8 cellular contexts compared by ENCODE assay signal in the genomic region with DNA sequence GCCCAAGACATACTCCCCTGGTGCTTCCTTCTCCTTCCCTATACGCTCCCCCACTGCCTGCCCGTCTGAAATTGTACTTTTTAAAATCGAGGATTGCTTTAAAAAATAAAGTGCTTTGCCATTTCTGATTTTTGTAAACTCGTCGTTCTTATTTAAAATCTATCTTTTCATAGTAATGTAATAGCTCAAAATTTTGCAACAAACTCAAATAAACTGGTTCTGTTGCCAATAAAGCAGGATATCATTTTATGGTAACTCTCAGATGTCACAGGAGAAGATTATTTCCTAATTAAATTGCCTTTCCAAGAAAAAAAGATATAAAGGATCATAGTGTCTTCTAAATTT. TPM values are rescaled to one million over a fixed set of nuclear protein-coding genes. Genes with fewer than 3 reads are reported as not detected.
A peak's percentile ranks its signal among the peaks of the same experiment; 100 is the strongest.
DNase-seq lines count a peak whose midpoint lies in the region; ATAC-seq, FAIRE-seq and TF ChIP-seq lines count a peak whose summit lies in the region.

No MANE protein-coding gene starts in this region.

- H2AFZ ChIP-seq in GM12878 (ENCODE audit: control insufficient read depth, low read depth, low read length), result peak overlapping the region; percentile 87

- H3K27me3 Mint-ChIP-seq in activated T-cell treated with anti-CD3 and anti-CD28 coated beads, Interleukin-2, amount 50 U/mL, for 72 hours (ENCODE audit: low read depth), result no peaks in the 10 kb centered on the region

- H3K4me3 Mint-ChIP-seq in activated T-cell treated with anti-CD3 and anti-CD28 coated beads, Interleukin-2, amount 50 U/mL, for 72 hours, result peak overlapping the region; percentile 78 to 94

- peaks cover 9% of the 10 kb centered on the region; the same call in 1 of the 2 replicates for H3K4me1 ChIP-seq in GM12878 (ENCODE audit: control insufficient read depth, insufficient read depth, low read length)
- peaks cover 24% of the 10 kb centered on the region for H3K4me1 ChIP-seq in lower lobe of right lung
- H3K4me1 ChIP-seq in tibial nerve, result peaks cover 0 to 36% (median 13%) of the 10 kb centered on the region in 4 donors

- H3K4me3 ChIP-seq in GM12878, result peak overlapping the region; percentile 68
- H3K4me3 ChIP-seq in lower lobe of right lung, result peak overlapping the region; percentile 71
- H3K4me3 ChIP-seq in tibial nerve, result peak overlapping the region; percentile 54 to 90 (median 79)

- TF ChIP-seq RAD21 in GM12878 (IDR thresholded peaks at IDR 0.05; ENCODE audit: insufficient read depth, low read depth, low read length), result no peak

- RAD21 ChIA-PET in GM12878 (lab: Charles Lee; ENCODE audit: unreplicated experiment), result interaction anchor here (0.8 to 4.7 kb wide), 7 partner anchors 9 to 268 kb away, joined by 3 to 24 read pairs (median 5); no protein-coding TSS in a partner anchor

- H4K20me1 ChIP-seq in GM12878 (ENCODE audit: control insufficient read depth, insufficient read depth), result no peaks in the 10 kb centered on the region

- H3K27ac ChIP-seq in GM12878 (ENCODE audit: control insufficient read depth, insufficient read depth) (peak overlapping the region; percentile 88), lower lobe of right lung (peak overlapping the region; percentile 91), tibial nerve (peak overlapping the region; percentile 73 to 93 (median 86))

- ATAC-seq in activated T-cell treated with anti-CD3 and anti-CD28 coated beads, Interleukin-2, amount 50 U/mL, for 72 hours (replicated peaks in 1 of 2), result no peak
- ATAC-seq in GM12878, result no peak
- ATAC-seq in lower lobe of right lung, result no peak
- no peak for ATAC-seq in HG02763 (IDR thresholded peaks at IDR 0.05; ENCODE audit: unreplicated experiment)
- no peak for ATAC-seq in HG03469 (IDR thresholded peaks at IDR 0.05; ENCODE audit: unreplicated experiment)

- no peaks in the 10 kb centered on the region for H3K27me3 ChIP-seq in GM12878 (replicated peaks in 1 of 2; ENCODE audit: control insufficient read depth in 2 of 2, insufficient read depth in 2 of 2, low read length in 1 of 2)
- no peaks in the 10 kb centered on the region for H3K27me3 ChIP-seq in lower lobe of right lung (ENCODE audit: low read depth)
- no peaks in the 10 kb centered on the region for H3K27me3 ChIP-seq in tibial nerve

- H3K36me3 ChIP-seq in GM12878 (ENCODE audit: control insufficient read depth in 2 of 2, insufficient read depth in 2 of 2, low read length in 1 of 2) (no peaks in the 10 kb centered on the region), lower lobe of right lung (no peaks in the 10 kb centered on the region), tibial nerve (no peaks in the 10 kb centered on the region)

- peak overlapping the region; percentile 56 for H3K4me2 ChIP-seq in GM12878 (ENCODE audit: control insufficient read depth, insufficient read depth)

- CTCF ChIA-PET in GM12878 (lab: Yijun Ruan, JAX), result interaction anchor here (0.8 to 1.3 kb wide), 5 partner anchors 9 to 208 kb away, joined by 3 to 5 read pairs (median 5); no protein-coding TSS in a partner anchor

- peak overlapping the region; percentile 75 for H3K27ac Mint-ChIP-seq in activated T-cell treated with anti-CD3 and anti-CD28 coated beads, Interleukin-2, amount 50 U/mL, for 72 hours

- no peak for FAIRE-seq in GM12878 (lab: Jason Lieb, UNC)

- POLR2A ChIA-PET in GM12878 (lab: Charles Lee), result interaction anchor here (0.6 to 2.4 kb wide), 3 partner anchors 13 to 214 kb away, joined by 4 to 11 read pairs (median 4); no protein-coding TSS in a partner anchor

- H3K36me3 Mint-ChIP-seq in activated T-cell treated with anti-CD3 and anti-CD28 coated beads, Interleukin-2, amount 50 U/mL, for 72 hours (ENCODE audit: insufficient read depth in 2 of 2), result no peaks in the 10 kb centered on the region

- no peak for DNase-seq in activated T-cell treated with anti-CD3 and anti-CD28 coated beads, Interleukin-2, amount 50 U/mL, for 72 hours
- no peak for DNase-seq in activated T-cell treated with anti-CD3 and anti-CD28 coated beads, Interleukin-2, amount 50 U/mL, for 1 hour
- no peak for DNase-seq in GM12878 (ENCODE audit: low read depth, low spot score)
- no peak for DNase-seq in lower lobe of right lung
- no peak for DNase-seq in tibial nerve (ENCODE audit: low spot score in 2 of 2)
- no peak for DNase-seq in SIG-M5 (lab: John Stamatoyannopoulos, UW)

- no peak for TF ChIP-seq CTCF in GM12878 (IDR thresholded peaks at IDR 0.05 in 2 of 3, conservative IDR thresholded peaks at IDR 0.05 in 1 of 3; ENCODE audit: control insufficient read depth in 2 of 3, extremely low read depth in 1 of 3, insufficient read depth in 1 of 3, low read depth in 3 of 3, low read length in 3 of 3)
- no peak for TF ChIP-seq CTCF in lower lobe of right lung (IDR thresholded peaks at IDR 0.05)
- no peak for TF ChIP-seq CTCF in tibial nerve (IDR thresholded peaks at IDR 0.05)

- H3K9me3 ChIP-seq in GM12878 (replicated peaks; ENCODE audit: control insufficient read depth, insufficient read depth, low read length) (no peaks in the 10 kb centered on the region), lower lobe of right lung (no peaks in the 10 kb centered on the region), tibial nerve (no peaks in the 10 kb centered on the region)

- no TSS peak for BruUV-seq in GM12878 (replicated peaks; lab: Mats Ljungman, UMichigan)

- H3K9me3 Mint-ChIP-seq in activated T-cell treated with anti-CD3 and anti-CD28 coated beads, Interleukin-2, amount 50 U/mL, for 72 hours, result no peaks in the 10 kb centered on the region

- TF ChIP-seq EP300 in GM12878 (IDR thresholded peaks at IDR 0.05; ENCODE audit: borderline replicate concordance in 1 of 2, control insufficient read depth in 1 of 2, low read depth in 2 of 2, low read length in 2 of 2) (0 out of 4 replicates have a peak, but pooled peaks of 1 of the 2 experiments have one; percentile 7), tibial nerve (IDR thresholded peaks at IDR 0.05) (no peak)

- H3K4me1 Mint-ChIP-seq in activated T-cell treated with anti-CD3 and anti-CD28 coated beads, Interleukin-2, amount 50 U/mL, for 72 hours (ENCODE audit: low read depth), result peaks cover 22% of the 10 kb centered on the region

- peak overlapping the region; percentile 87 for H3K9ac ChIP-seq in GM12878 (ENCODE audit: control insufficient read depth, insufficient read depth, low read length)

- TF ChIP-seq POLR2A in GM12878 (IDR thresholded peaks at IDR 0.05; ENCODE audit: low read depth, low read length) (no peak), tibial nerve (IDR thresholded peaks at IDR 0.05) (no peak)

- H3K79me2 ChIP-seq in GM12878 (ENCODE audit: control insufficient read depth, insufficient read depth, low read length), result peaks cover 11% of the 10 kb centered on the region

- in situ Hi-C loops in GM12878 (cut with MboI), result no loop called here

- 2% methylated on average over 5 of the region's 5 CpGs for WGBS in GM12878 (ENCODE audit: insufficient coverage, insufficient replicate concordance, low lambda C conversion rate, missing lambda C conversion rate)
- 1 to 5% methylated on average over 5 of the region's 5 CpGs for WGBS in tibial nerve, 2 donors

- SMC1A ChIA-PET in GM12878 (lab: Charles Lee; ENCODE audit: uncharacterized antibody, unreplicated experiment), result interaction anchor here (0.7 to 3.3 kb wide), 8 partner anchors 8 to 387 kb away, joined by 3 to 18 read pairs (median 8); no protein-coding TSS in a partner anchor

- intact Hi-C loops in GM12878 (cut with micrococcal nuclease; ENCODE audit: unreplicated experiment) (loop anchor here (10.0 kb wide), 1 partner anchor 247 kb away; no protein-coding TSS in a partner anchor), lower lobe of right lung (cut with DNase I) (no loop called here)

TF ChIP-seq in GM12878, 131 proteins besides CTCF, POLR2A, EP300 and RAD21 (continues in another document):
- TF ChIP-seq, protein P1, sequence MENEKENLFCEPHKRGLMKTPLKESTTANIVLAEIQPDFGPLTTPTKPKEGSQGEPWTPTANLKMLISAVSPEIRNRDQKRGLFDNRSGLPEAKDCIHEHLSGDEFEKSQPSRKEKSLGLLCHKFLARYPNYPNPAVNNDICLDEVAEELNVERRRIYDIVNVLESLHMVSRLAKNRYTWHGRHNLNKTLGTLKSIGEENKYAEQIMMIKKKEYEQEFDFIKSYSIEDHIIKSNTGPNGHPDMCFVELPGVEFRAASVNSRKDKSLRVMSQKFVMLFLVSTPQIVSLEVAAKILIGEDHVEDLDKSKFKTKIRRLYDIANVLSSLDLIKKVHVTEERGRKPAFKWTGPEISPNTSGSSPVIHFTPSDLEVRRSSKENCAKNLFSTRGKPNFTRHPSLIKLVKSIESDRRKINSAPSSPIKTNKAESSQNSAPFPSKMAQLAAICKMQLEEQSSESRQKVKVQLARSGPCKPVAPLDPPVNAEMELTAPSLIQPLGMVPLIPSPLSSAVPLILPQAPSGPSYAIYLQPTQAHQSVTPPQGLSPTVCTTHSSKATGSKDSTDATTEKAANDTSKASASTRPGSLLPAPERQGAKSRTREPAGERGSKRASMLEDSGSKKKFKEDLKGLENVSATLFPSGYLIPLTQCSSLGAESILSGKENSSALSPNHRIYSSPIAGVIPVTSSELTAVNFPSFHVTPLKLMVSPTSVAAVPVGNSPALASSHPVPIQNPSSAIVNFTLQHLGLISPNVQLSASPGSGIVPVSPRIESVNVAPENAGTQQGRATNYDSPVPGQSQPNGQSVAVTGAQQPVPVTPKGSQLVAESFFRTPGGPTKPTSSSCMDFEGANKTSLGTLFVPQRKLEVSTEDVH (IDR thresholded peaks at IDR 0.05; ENCODE audit: low read depth, partially characterized antibody), result no peak
- no peak for TF ChIP-seq NFXL1 (IDR thresholded peaks at IDR 0.05; ENCODE audit: borderline replicate concordance)
- no peak for TF ChIP-seq SIN3A (IDR thresholded peaks at IDR 0.05; ENCODE audit: low read depth, low read length)

RNA-seq across cellular contexts. Expression of a gene that starts 1.3 kb away (rescaled TPM):
- 10 to 100 TPM; 10.1 to 16.8 TPM for total RNA-seq in activated T-cell treated with anti-CD3 and anti-CD28 coated beads, Interleukin-2, amount 50 U/mL, for 72 hours
- 278 and 296 TPM in 2 replicates for total RNA-seq in GM12878 (2013; cell fraction: nucleolus; rRNA removed)
- total RNA-seq in GM12878 (2014; rRNA removed) (25.4 and 31.3 TPM in 2 replicates), GM12878 (2014; rRNA removed; fragmentation: Illumina TruSeq; extraction: Trizol) (33.4 and 34.4 TPM in 2 replicates), GM12878 (2021) (32.9 and 34.5 TPM in 2 replicates), lower lobe of right lung (21.6 TPM), tibial nerve (10 to 100 TPM in 2 of 4 donors, 1 to 10 TPM in 2; 3.3 to 18.0 (median 11.3) TPM)
- polyA plus RNA-seq in GM12878 (2011; ENCODE audit: low read depth), result 20.6 TPM
- polyA plus RNA-seq in GM12878 (2011; rRNA removed) (117 and 138 TPM in 2 replicates), GM12878 (2014; fragmentation: Illumina TruSeq; extraction: Trizol) (59.7 and 76.3 TPM in 2 replicates), GM12878 (2014; fragmentation: Nextera tagmentation; extraction: Ambion mirVana) (10 to 100 TPM; 20.6 to 21.0 TPM), GM12878 (2014; rRNA removed) (30.9 and 32.6 TPM in 2 replicates), GM12878 (2016; fragmentation: Nextera tagmentation; extraction: Ambion mirVana) (10 to 100 TPM; 29.0 to 41.5 TPM)
- 55.0 and 62.5 TPM in 2 replicates for polyA plus RNA-seq in GM12878 (2011; cell fraction: cytosol; rRNA removed)
- 88.3 and 109 TPM in 2 replicates for polyA plus RNA-seq in GM12878 (2011; cell fraction: nucleus; rRNA removed)
- polyA plus RNA-seq in GM12878 (2012), result 27.9 and 35.5 TPM in 2 replicates
- polyA minus RNA-seq in GM12878 (2011; rRNA and poly(A)+ RNA removed), result 49.8 and 55.4 TPM in 2 replicates
- 16.6 and 19.8 TPM in 2 replicates for polyA minus RNA-seq in GM12878 (2011; cell fraction: cytosol; rRNA and poly(A)+ RNA removed)
- 131 and 133 TPM in 2 replicates for polyA minus RNA-seq in GM12878 (2011; cell fraction: nucleus; rRNA and poly(A)+ RNA removed)
